In the genomic region with DNA sequence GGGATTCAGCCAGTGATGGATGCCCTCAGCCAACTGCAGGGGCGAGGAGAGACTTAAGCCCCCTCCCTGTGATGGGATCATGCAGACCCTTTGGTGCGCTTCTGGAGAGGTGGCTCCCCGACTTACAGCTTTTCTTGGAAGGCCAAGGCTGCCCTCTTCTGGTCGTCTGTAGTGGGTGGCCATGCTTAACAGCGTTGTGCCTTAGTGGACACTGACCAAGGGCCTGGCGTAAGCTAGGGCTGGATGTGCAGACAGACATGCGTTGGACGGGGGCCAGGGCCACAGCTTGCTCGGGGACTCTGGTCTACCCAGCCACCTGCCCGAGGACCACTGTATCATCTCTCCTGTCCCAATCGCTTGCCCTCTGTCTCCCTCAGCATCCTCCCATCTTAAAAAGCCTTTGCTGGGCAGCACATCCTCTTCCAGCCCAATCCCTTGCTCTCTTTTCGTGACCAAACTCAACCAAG, we compare ENCODE assay signal across 8 cellular contexts. TPM values are rescaled to one million over a fixed set of nuclear protein-coding genes. Genes with fewer than 3 reads are reported as not detected.
DNase-seq lines count a peak whose midpoint lies in the region; ATAC-seq and TF ChIP-seq lines count a peak whose summit lies in the region.

No MANE protein-coding gene starts in this region.

- H3K9me3 ChIP-seq in esophagus squamous epithelium = no peaks in the 10 kb centered on the region
- no peaks in the 10 kb centered on the region for H3K9me3 ChIP-seq in tibial nerve

- H3K27me3 ChIP-seq in esophagus squamous epithelium = peaks cover 0 to 3% (median 0%) of the 10 kb centered on the region in 4 donors
- H3K27me3 ChIP-seq in tibial nerve = no peaks in the 10 kb centered on the region

- TF ChIP-seq CTCF in GM12874 (IDR thresholded peaks at IDR 0.05; ENCODE audit: insufficient read depth, low read depth, low read length) = peak; percentile 78
- peak; percentile 61 for TF ChIP-seq CTCF in activated CD8-positive, alpha-beta T cell treated with anti-CD3 and anti-CD28 coated beads for 36 hours (IDR thresholded peaks at IDR 0.05)
- TF ChIP-seq CTCF in esophagus squamous epithelium (IDR thresholded peaks at IDR 0.05) = peak; percentile 23 to 71 (median 56)
- peak; percentile 49 to 88 (median 69) for TF ChIP-seq CTCF in tibial nerve (IDR thresholded peaks at IDR 0.05)

- H3K27ac ChIP-seq in esophagus squamous epithelium = no peak overlapping the region
- no peak overlapping the region for H3K27ac ChIP-seq in tibial nerve

- H3K4me1 ChIP-seq in esophagus squamous epithelium (peaks cover 9 to 20% (median 9%) of the 10 kb centered on the region in 3 donors), tibial nerve (peaks cover 0 to 23% (median 9%) of the 10 kb centered on the region in 4 donors)

- TF ChIP-seq POLR2A in esophagus squamous epithelium (IDR thresholded peaks at IDR 0.05) (no peak), tibial nerve (IDR thresholded peaks at IDR 0.05) (no peak)

- peak; percentile 51 for DNase-seq in A172 (ENCODE audit: low spot score)
- peak; percentile 64 for DNase-seq in NCI-H510A (lab: John Stamatoyannopoulos, UW)
- peak; percentile 70 for DNase-seq in activated CD8-positive, alpha-beta T cell treated with anti-CD3 and anti-CD28 coated beads for 36 hours
- no peak for DNase-seq in esophagus squamous epithelium (lab: John Stamatoyannopoulos, UW)
- peak; percentile 77 for DNase-seq in mucosa of gallbladder (ENCODE audit: low spot score)
- DNase-seq in tibial nerve (ENCODE audit: low spot score in 2 of 2) = peak; percentile 62 to 84

- intact Hi-C loops in activated CD8-positive, alpha-beta T cell treated with anti-CD3 and anti-CD28 coated beads for 36 hours (cut with micrococcal nuclease) = loop anchor here (10.0 kb wide), 1 partner anchor 152 kb away; no protein-coding TSS in a partner anchor
- intact Hi-C loops in esophagus squamous epithelium (cut with DNase I) = loop anchor here (10.0 kb wide), 1 partner anchor 162 kb away; no protein-coding TSS in a partner anchor

- H3K4me1 Mint-ChIP-seq in activated CD8-positive, alpha-beta T cell treated with anti-CD3 and anti-CD28 coated beads for 36 hours (ENCODE audit: low read depth) = peaks cover 29% of the 10 kb centered on the region

- H3K27me3 Mint-ChIP-seq in activated CD8-positive, alpha-beta T cell treated with anti-CD3 and anti-CD28 coated beads for 36 hours = no peaks in the 10 kb centered on the region

- H3K36me3 ChIP-seq in esophagus squamous epithelium = no peaks in the 10 kb centered on the region
- peaks cover 0 to 6% (median 0%) of the 10 kb centered on the region in 3 donors for H3K36me3 ChIP-seq in tibial nerve

- CTCF ChIA-PET in activated CD8-positive, alpha-beta T cell treated with anti-CD3 and anti-CD28 coated beads for 36 hours (lab: Charles Lee) = interaction anchor here (0.6 to 6.9 kb wide), 17 partner anchors 8 to 210 kb away, joined by 3 to 59 read pairs (median 4); a partner anchor contains a TSS

- no peak overlapping the region for H3K4me3 ChIP-seq in esophagus squamous epithelium
- H3K4me3 ChIP-seq in tibial nerve = no peak overlapping the region

- no peak overlapping the region for H3K27ac Mint-ChIP-seq in activated CD8-positive, alpha-beta T cell treated with anti-CD3 and anti-CD28 coated beads for 36 hours

- H3K4me3 Mint-ChIP-seq in activated CD8-positive, alpha-beta T cell treated with anti-CD3 and anti-CD28 coated beads for 36 hours = no peak overlapping the region

- WGBS in esophagus squamous epithelium, 2 donors = 39 to 41% methylated on average over 8 to 10 of the region's 12 CpGs
- WGBS in tibial nerve, 2 donors = 23 to 28% methylated on average over 9 to 12 of the region's 12 CpGs

- ATAC-seq in activated CD8-positive, alpha-beta T cell treated with anti-CD3 and anti-CD28 coated beads for 36 hours = no peak
- no peak for ATAC-seq in GM19467 (IDR thresholded peaks at IDR 0.05; ENCODE audit: unreplicated experiment)

- POLR2A ChIA-PET in activated CD8-positive, alpha-beta T cell treated with anti-CD3 and anti-CD28 coated beads for 36 hours (lab: Charles Lee) = no interaction called here

- TF ChIP-seq EP300 in tibial nerve (IDR thresholded peaks at IDR 0.05) = peak in 1 of 2 donors; percentile 15

- H3K9me3 Mint-ChIP-seq in activated CD8-positive, alpha-beta T cell treated with anti-CD3 and anti-CD28 coated beads for 36 hours = no peaks in the 10 kb centered on the region

- no peaks in the 10 kb centered on the region for H3K36me3 Mint-ChIP-seq in activated CD8-positive, alpha-beta T cell treated with anti-CD3 and anti-CD28 coated beads for 36 hours (ENCODE audit: low read depth)

RNA-seq across cellular contexts. Expression of a gene that starts 5.5 kb away (rescaled TPM):
- total RNA-seq in A172 (2014; rRNA removed; shearing (Covaris generic)) = 0.74 and 2.7 TPM in 2 replicates
- total RNA-seq in activated CD8-positive, alpha-beta T cell treated with anti-CD3 and anti-CD28 coated beads for 36 hours = 1 to 10 TPM; 2.5 TPM
- total RNA-seq in esophagus squamous epithelium (1 to 10 TPM in 1 of 4 donors, under 1 TPM in 3; 0.27 to 1.5 (median 0.61) TPM), mucosa of gallbladder (6.2 TPM), tibial nerve (1 to 10 TPM; 3.3 to 8.6 (median 6.3) TPM)

RNA-seq across cellular contexts. Expression of a gene that starts 49.7 kb away (rescaled TPM):
- total RNA-seq in A172 (2014; rRNA removed; shearing (Covaris generic)) = 160 and 171 TPM in 2 replicates
- total RNA-seq in activated CD8-positive, alpha-beta T cell treated with anti-CD3 and anti-CD28 coated beads for 36 hours = 100 to 1,000 TPM; 404 TPM
- total RNA-seq in esophagus squamous epithelium (100 to 1,000 TPM; 126 to 167 (median 151) TPM), mucosa of gallbladder (130 TPM), tibial nerve (100 to 1,000 TPM; 127 to 559 (median 207) TPM)
